ENCODE assay signal across 8 cellular contexts in genomic region chr7:92835851-92836488, GRCh38. TPM values are rescaled to one million over a fixed set of nuclear protein-coding genes. Genes with fewer than 3 reads are reported as not detected.
A peak's percentile ranks its signal among the peaks of the same experiment; 100 is the strongest.
DNase-seq lines count a peak whose midpoint lies in the region; ATAC-seq, FAIRE-seq and TF ChIP-seq lines count a peak whose summit lies in the region.

No MANE protein-coding gene starts in this region.

- POLR2A ChIA-PET in A549 (lab: Yijun Ruan, JAX), result interaction anchor here (0.5 to 1.7 kb wide), 5 partner anchors 69 to 1635 kb away, joined by 3 to 5 read pairs (median 4); no protein-coding TSS in a partner anchor

- CTCF ChIA-PET in A549 (lab: Yijun Ruan, JAX), result interaction anchor here (0.6 kb wide), 1 partner anchor 327 kb away, joined by 3 read pairs; no protein-coding TSS in a partner anchor

- H3K4me2 ChIP-seq in A549, result peak overlapping the region; percentile 85

- no peak for TF ChIP-seq RAD21 in A549 (conservative IDR thresholded peaks at IDR 0.05 in 1 of 2, IDR thresholded peaks at IDR 0.05 in 1 of 2)

- ATAC-seq in A549, result peak in 1 of 2 experiments; percentile 3; a peak in 3 of 6 replicates
- ATAC-seq in GM21723 (IDR thresholded peaks at IDR 0.05; ENCODE audit: unreplicated experiment), result no peak

- TF ChIP-seq POLR2A in A549 (IDR thresholded peaks at IDR 0.05; ENCODE audit: low read length) (no peak), H54 (IDR thresholded peaks at IDR 0.05; ENCODE audit: low read depth, low read length) (no peak)

- DNase-seq in A549 (ENCODE audit: low read depth in 1 of 2, low spot score in 1 of 2), result peak; percentile 12 to 18
- peak; percentile 12 for DNase-seq in H54 (ENCODE audit: insufficient read length, low spot score)
- DNase-seq in SK-N-MC (ENCODE audit: low read depth, low spot score), result no peak
- DNase-seq in astrocyte of the hippocampus (ENCODE audit: low read depth, low spot score), result peak; percentile 62
- peak; percentile 63 for DNase-seq in stimulated activated CD4-positive, alpha-beta T cell treated with anti-CD3 and anti-CD28 coated beads, Interleukin-15, amount 100 ng/mL, for 24 hours
- no peak for DNase-seq in NCI-H1930 (lab: John Stamatoyannopoulos, UW)

- TF ChIP-seq EP300 in A549 (IDR thresholded peaks at IDR 0.05), result no peak

- 3% methylated on average over 24 of the region's 32 CpGs for WGBS in A549 (ENCODE audit: missing lambda C conversion rate)

- H3K9me3 ChIP-seq in A549, result no peaks in the 10 kb centered on the region
- H3K9me3 ChIP-seq in SK-N-MC (ENCODE audit: low read depth, low read length), result no peaks in the 10 kb centered on the region
- no peaks in the 10 kb centered on the region for H3K9me3 ChIP-seq in iPS-18c (ENCODE audit: control insufficient read depth, insufficient read depth, low read length)

- no peaks in the 10 kb centered on the region for H3K36me3 ChIP-seq in SK-N-MC (ENCODE audit: insufficient read depth, low read length)

- H3K9ac ChIP-seq in SK-N-MC (ENCODE audit: insufficient read length), result peak overlapping the region; percentile 13

- H3K4me3 ChIP-seq in A549 (peak overlapping the region; percentile 80), SK-N-MC (peak overlapping the region; percentile 96), iPS-18c (ENCODE audit: insufficient read depth, low read depth, low read length) (peak overlapping the region; percentile 78)

- H3K27ac ChIP-seq in A549, result peak overlapping the region; percentile 92 to 96
- no peak overlapping the region for H3K27ac ChIP-seq in SK-N-MC

- TF ChIP-seq CTCF in A549 (IDR thresholded peaks at IDR 0.05), result no peak

- H3K4me1 ChIP-seq in A549, result peaks cover 5% of the 10 kb centered on the region; the same call in 2 of the 3 replicates

- FAIRE-seq in A549 (lab: Jason Lieb, UNC) (no peak), H54 (lab: Jason Lieb, UNC) (no peak)

TF ChIP-seq in A549, 52 proteins besides CTCF, POLR2A, EP300 and RAD21:
- TF ChIP-seq NR3C1 (IDR thresholded peaks at IDR 0.05) (no peak), FOSL2 (IDR thresholded peaks at IDR 0.05) (no peak), FOSL2 (CRISPR knock-in tag; IDR thresholded peaks at IDR 0.05) (no peak), RCOR1 (IDR thresholded peaks at IDR 0.05; ENCODE audit: low read depth, low read length) (no peak), CBX8 (IDR thresholded peaks at IDR 0.05) (peak; percentile 72; the same call in 1 of the 2 replicates), FOXS1 (CRISPR knock-in tag; IDR thresholded peaks at IDR 0.05) (no peak), CHD2 (IDR thresholded peaks at IDR 0.05; ENCODE audit: low read length, partially characterized antibody) (no peak), HDAC2 (IDR thresholded peaks at IDR 0.05) (0 out of 2 replicates have a peak, but pooled peaks have one; percentile 66), RNF2 (IDR thresholded peaks at IDR 0.05; ENCODE audit: borderline replicate concordance, low read depth) (peak; percentile 65; the same call in 1 of the 2 replicates), NFE2L2 (conservative IDR thresholded peaks at IDR 0.05; ENCODE audit: low read length) (no peak), BCL3 (IDR thresholded peaks at IDR 0.05) (no peak), ZC3H11A (IDR thresholded peaks at IDR 0.05) (no peak), E2F6 (IDR thresholded peaks at IDR 0.05; ENCODE audit: borderline replicate concordance, low read depth) (no peak; the same call in 1 of the 2 replicates), HOXA7 (CRISPR knock-in tag; IDR thresholded peaks at IDR 0.05) (no peak), RFX5 (IDR thresholded peaks at IDR 0.05) (no peak), HMGXB4 (CRISPR knock-in tag; IDR thresholded peaks at IDR 0.05; ENCODE audit: borderline replicate concordance) (no peak), JUNB (IDR thresholded peaks at IDR 0.05) (no peak), NPAS2 (CRISPR knock-in tag; IDR thresholded peaks at IDR 0.05; ENCODE audit: borderline replicate concordance) (no peak), POLR2AphosphoS2 (conservative IDR thresholded peaks at IDR 0.05; ENCODE audit: low read length) (no peak), GATA3 (IDR thresholded peaks at IDR 0.05; ENCODE audit: borderline replicate concordance) (no peak)
TF ChIP-seq in A549: peak in this region for 3.

RNA-seq across cellular contexts. Expression of gene CDK6, which starts 0.4 kb away (rescaled TPM):
- polyA plus RNA-seq in A549 (2011; rRNA removed), result 22.4 and 25.9 TPM in 2 replicates
- polyA plus RNA-seq in A549 (2012; cell fraction: cytosol; rRNA removed), result 6.9 and 7.9 TPM in 2 replicates
- 13.6 and 14.3 TPM in 2 replicates for polyA plus RNA-seq in A549 (2012; cell fraction: nucleus; rRNA removed)
- 12.9 to 16.1 TPM (median 13.6 TPM) in 3 replicates for polyA plus RNA-seq in A549 (2017; fragmentation: RNase III; extraction: RNeasy Plus Mini Kit Qiagen cat#74134 plus additional on column Dnase treatment)
- polyA minus RNA-seq in A549 (2011; rRNA and poly(A)+ RNA removed), result 51.8 and 65.6 TPM in 2 replicates

Comparison
In these comparisons a context has a peak if more than half of its experiments do, and no peak if none do; other contexts are left out.
1. DNase-seq: peak in A549 (2 of 2), H54 (single experiment), astrocyte of the hippocampus (single experiment) and stimulated activated CD4-positive, alpha-beta T cell treated with anti-CD3 and anti-CD28 coated beads, Interleukin-15, amount 100 ng/mL, for 24 hours (single experiment); none in SK-N-MC (single experiment) and NCI-H1930 (0 of 2).
2. Peak in every context shown above with its lines, with median percentiles within 50 percentile points of each other: H3K4me3 ChIP-seq.